20 cellular contexts compared by ENCODE assay signal in genomic region chr4:85669992-85670548, GRCh38.
"Had no signal": no experiment of that assay in that cellular context is flagged by ENCODE, and none has a peak within 500 bp of the region (broad histone marks: within the 10 kb centered on the region; RNA-seq: fewer than 3 reads in every experiment).

No MANE protein-coding gene starts in this region.

- H3K27me3 ChIP-seq: colonic mucosa, foreskin keratinocyte, hepatocyte, right atrium auricular region, sigmoid colon had no signal

- DNase-seq: colonic mucosa; effector CD4-positive, alpha-beta T cell; endodermal cell; erythroblast; foreskin keratinocyte; kidney; left colon; left ventricle myocardium superior; mesendoderm; naive thymus-derived CD4-positive, alpha-beta T cell; nephron progenitor cell; sigmoid colon; stimulated activated CD4-positive, alpha-beta T cell treated with anti-CD3 and anti-CD28 coated beads, Interleukin-2, amount 100 ng/mL, for 24 hours; stimulated activated CD4-positive, alpha-beta T cell treated with anti-CD3 and anti-CD28 coated beads, Interleukin-4, amount 100 ng/mL, for 4 hours; stimulated activated naive CD4-positive, alpha-beta T cell treated with Interleukin-2 at 50 U/mL for 16 hours; trophoblast cell had no signal

- H3K4me3 Mint-ChIP-seq: endodermal cell; naive thymus-derived CD4-positive, alpha-beta T cell; nephron progenitor cell had no signal

- H3K27me3 Mint-ChIP-seq: naive thymus-derived CD4-positive, alpha-beta T cell had no signal

- H3K4me3 ChIP-seq: colonic mucosa, hepatocyte, lung, right atrium auricular region, sigmoid colon, skin epidermis had no signal

- H3K9me3 ChIP-seq: colonic mucosa, right atrium auricular region, sigmoid colon had no signal

- H2AFZ ChIP-seq: hepatocyte had no signal

- H3K27ac Mint-ChIP-seq: endodermal cell; naive thymus-derived CD4-positive, alpha-beta T cell; nephron progenitor cell had no signal

- ATAC-seq: foreskin keratinocyte, left colon, left ventricle myocardium superior had no signal

- H3K36me3 ChIP-seq: colonic mucosa, sigmoid colon had no signal

- H3K4me2 ChIP-seq: hepatocyte had no signal

- H3K4me1 Mint-ChIP-seq: endodermal cell; naive thymus-derived CD4-positive, alpha-beta T cell; nephron progenitor cell had no signal

- H3K4me1 ChIP-seq: colonic mucosa, foreskin keratinocyte had no signal

- H3K79me2 ChIP-seq: hepatocyte had no signal

- H3K36me3 Mint-ChIP-seq: naive thymus-derived CD4-positive, alpha-beta T cell had no signal

- H3K27ac ChIP-seq: colonic mucosa, foreskin keratinocyte, hepatocyte, right atrium auricular region, sigmoid colon, skin epidermis had no signal
